1 cellular context compared by ENCODE assay signal in the genomic region with DNA sequence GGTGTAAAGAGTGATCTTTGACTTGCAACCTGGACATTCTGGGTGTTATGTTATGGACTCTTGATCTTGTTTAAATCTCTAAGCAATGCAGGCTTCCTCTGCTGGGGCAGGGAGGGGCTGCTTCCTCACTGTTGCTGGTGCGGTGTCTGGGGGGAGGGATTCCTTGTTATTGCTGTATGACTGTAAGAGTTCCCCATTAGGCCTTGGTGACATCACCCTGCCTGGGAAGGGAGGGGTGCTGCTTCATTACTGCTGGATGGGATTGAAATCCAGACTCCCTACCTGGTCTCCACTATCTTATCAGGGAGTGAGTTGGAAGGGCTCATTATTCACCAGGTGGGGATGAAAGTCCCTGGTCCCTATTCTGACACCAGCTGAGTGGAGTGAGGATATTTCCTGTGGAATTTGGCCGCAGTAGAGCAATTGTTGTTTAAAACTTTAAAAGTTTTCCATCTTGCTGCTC.
TF ChIP-seq lines count a peak whose summit lies in the region.

No MANE protein-coding gene starts in this region.

TF ChIP-seq in HCT116, 20 proteins besides CTCF, POLR2A, EP300 and RAD21 (continued from another document):
- TF ChIP-seq, protein P1, sequence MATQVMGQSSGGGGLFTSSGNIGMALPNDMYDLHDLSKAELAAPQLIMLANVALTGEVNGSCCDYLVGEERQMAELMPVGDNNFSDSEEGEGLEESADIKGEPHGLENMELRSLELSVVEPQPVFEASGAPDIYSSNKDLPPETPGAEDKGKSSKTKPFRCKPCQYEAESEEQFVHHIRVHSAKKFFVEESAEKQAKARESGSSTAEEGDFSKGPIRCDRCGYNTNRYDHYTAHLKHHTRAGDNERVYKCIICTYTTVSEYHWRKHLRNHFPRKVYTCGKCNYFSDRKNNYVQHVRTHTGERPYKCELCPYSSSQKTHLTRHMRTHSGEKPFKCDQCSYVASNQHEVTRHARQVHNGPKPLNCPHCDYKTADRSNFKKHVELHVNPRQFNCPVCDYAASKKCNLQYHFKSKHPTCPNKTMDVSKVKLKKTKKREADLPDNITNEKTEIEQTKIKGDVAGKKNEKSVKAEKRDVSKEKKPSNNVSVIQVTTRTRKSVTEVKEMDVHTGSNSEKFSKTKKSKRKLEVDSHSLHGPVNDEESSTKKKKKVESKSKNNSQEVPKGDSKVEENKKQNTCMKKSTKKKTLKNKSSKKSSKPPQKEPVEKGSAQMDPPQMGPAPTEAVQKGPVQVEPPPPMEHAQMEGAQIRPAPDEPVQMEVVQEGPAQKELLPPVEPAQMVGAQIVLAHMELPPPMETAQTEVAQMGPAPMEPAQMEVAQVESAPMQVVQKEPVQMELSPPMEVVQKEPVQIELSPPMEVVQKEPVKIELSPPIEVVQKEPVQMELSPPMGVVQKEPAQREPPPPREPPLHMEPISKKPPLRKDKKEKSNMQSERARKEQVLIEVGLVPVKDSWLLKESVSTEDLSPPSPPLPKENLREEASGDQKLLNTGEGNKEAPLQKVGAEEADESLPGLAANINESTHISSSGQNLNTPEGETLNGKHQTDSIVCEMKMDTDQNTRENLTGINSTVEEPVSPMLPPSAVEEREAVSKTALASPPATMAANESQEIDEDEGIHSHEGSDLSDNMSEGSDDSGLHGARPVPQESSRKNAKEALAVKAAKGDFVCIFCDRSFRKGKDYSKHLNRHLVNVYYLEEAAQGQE (IDR thresholded peaks at IDR 0.05; ENCODE audit: low read depth) = no peak
- TF ChIP-seq FOSL1 (IDR thresholded peaks at IDR 0.05; ENCODE audit: low read depth) (no peak), YY1 (IDR thresholded peaks at IDR 0.05; ENCODE audit: extremely low read depth, insufficient replicate concordance, low read depth, low read length) (no peak), ATF3 (IDR thresholded peaks at IDR 0.05) (no peak)
